Comparison of ENCODE assay signal across 13 cellular contexts in the genomic region with DNA sequence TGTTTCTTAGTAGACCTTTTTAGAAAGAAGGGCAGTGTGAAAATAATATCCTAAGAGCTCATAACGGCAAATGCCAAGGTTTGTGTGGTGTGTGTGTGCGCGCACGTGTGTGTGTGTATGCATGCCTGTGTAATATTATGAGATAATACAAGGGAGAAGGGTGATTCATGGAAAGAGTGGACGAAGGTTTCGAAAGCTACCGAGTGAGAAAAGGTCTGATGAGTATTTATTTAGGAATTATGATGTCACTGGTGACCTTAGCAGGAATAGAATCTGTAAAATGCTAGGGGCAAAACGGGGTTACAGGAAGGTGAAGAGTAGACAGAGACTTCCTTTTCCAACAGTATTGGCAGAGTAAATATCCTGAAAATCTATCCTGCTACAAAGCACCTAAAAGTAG.
A peak's percentile ranks its signal among the peaks of the same experiment; 100 is the strongest.
DNase-seq lines count a peak whose midpoint lies in the region; ATAC-seq, FAIRE-seq and TF ChIP-seq lines count a peak whose summit lies in the region.
"Had no signal": no experiment of that assay in that cellular context is flagged by ENCODE, and none has a peak within 500 bp of the region (broad histone marks: within the 10 kb centered on the region; RNA-seq: fewer than 3 reads in every experiment).

No MANE protein-coding gene starts in this region.

- H3K27ac ChIP-seq in HepG2 (ENCODE audit: extremely low read length, insufficient read depth, low read length) (no peak overlapping the region), right atrium auricular region (no peak overlapping the region), H9 (ENCODE audit: insufficient read length, low read depth, low read length) (no peak overlapping the region)
- H3K27ac ChIP-seq: dorsolateral prefrontal cortex, parathyroid adenoma had no signal

- no peak overlapping the region for H4K5ac ChIP-seq in H9 (ENCODE audit: insufficient read length, low read depth, low read length)

- H3K36me3 ChIP-seq in HepG2 (replicated peaks in 1 of 2; ENCODE audit: control insufficient read depth in 1 of 2, insufficient read depth in 2 of 2, low read length in 2 of 2) = no peaks in the 10 kb centered on the region
- H3K36me3 ChIP-seq in right atrium auricular region = no peaks in the 10 kb centered on the region

- H3K23me2 ChIP-seq in H9 (ENCODE audit: insufficient read length, low read depth, low read length, poor library complexity, severe bottlenecking) = no peaks in the 10 kb centered on the region

- H2AFZ ChIP-seq in HepG2 (ENCODE audit: low read length) (no peak overlapping the region), H9 (ENCODE audit: low read length) (no peak overlapping the region)
- H2AFZ ChIP-seq: parathyroid adenoma had no signal

- no peak overlapping the region for H4K91ac ChIP-seq in H9 (ENCODE audit: insufficient read length, low read depth, low read length)

- no peak overlapping the region for H4K8ac ChIP-seq in H9 (replicated peaks; ENCODE audit: insufficient read length, low read depth, low read length)

- no peaks in the 10 kb centered on the region for H3K36me3 Mint-ChIP-seq in H9 (ENCODE audit: insufficient read depth in 1 of 3, low read depth in 3 of 3)

- no peak overlapping the region for H3T11ph ChIP-seq in H9 (ENCODE audit: low read length)

- ATAC-seq in HepG2 = no peak
- ATAC-seq: activated T-cell treated with anti-CD3 and anti-CD28 coated beads, Interleukin-2, amount 50 U/mL, for 4 hours had no signal

- peak overlapping the region; percentile 10; the same call in 1 of the 2 replicates for H3K4me2 ChIP-seq in HepG2 (ENCODE audit: low read depth, low read length)
- no peak overlapping the region for H3K4me2 ChIP-seq in H9 (ENCODE audit: insufficient read depth, insufficient read length, low read length)

- H3K27me3 Mint-ChIP-seq in H9 (ENCODE audit: low read depth) = no peaks in the 10 kb centered on the region

- no peak overlapping the region for H2BK15ac ChIP-seq in H9 (ENCODE audit: low read depth, low read length)

- no peak overlapping the region for H3K4me3 Mint-ChIP-seq in H9
- H3K4me3 Mint-ChIP-seq: activated T-cell treated with anti-CD3 and anti-CD28 coated beads, Interleukin-2, amount 50 U/mL, for 4 hours had no signal

- intact Hi-C loops in HepG2 (cut with micrococcal nuclease; ENCODE audit: unreplicated experiment) = no loop called here

- H3K9ac ChIP-seq in HepG2 (ENCODE audit: insufficient read depth, low read depth, low read length) = no peak overlapping the region
- no peak overlapping the region for H3K9ac ChIP-seq in H9 (ENCODE audit: extremely low read depth, insufficient read length, low read length)
- H3K9ac ChIP-seq: parathyroid adenoma had no signal

- TF ChIP-seq CTCF in HepG2 (CRISPR knock-in tag; IDR thresholded peaks at IDR 0.05) (no peak), right atrium auricular region (IDR thresholded peaks at IDR 0.05) (no peak), H9 (conservative IDR thresholded peaks at IDR 0.05) (no peak)

- no TSS peak for BruUV-seq in HepG2 (replicated peaks; lab: Mats Ljungman, UMichigan)

- H2AK5ac ChIP-seq in H9 (ENCODE audit: insufficient read length, low read length) = no peak overlapping the region

- no peaks in the 10 kb centered on the region for H3K4me1 Mint-ChIP-seq in H9

- H3K18ac ChIP-seq in H9 (ENCODE audit: insufficient read length, low read depth, low read length) = no peak overlapping the region

- H3K9me3 ChIP-seq in HepG2 (ENCODE audit: low read length) = no peaks in the 10 kb centered on the region
- no peaks in the 10 kb centered on the region for H3K9me3 ChIP-seq in right atrium auricular region
- no peaks in the 10 kb centered on the region for H3K9me3 ChIP-seq in H9 (ENCODE audit: control insufficient read depth, low read depth, low read length)

- DNase-seq in AG20443 (ENCODE audit: low spot score) (peak; percentile 69), LHCN-M2 (ENCODE audit: low read depth) (peak; percentile 91), brain pericyte (ENCODE audit: low read depth, low spot score) (peak; percentile 36), HepG2 (ENCODE audit: low spot score) (peak; percentile 78), iPS-NIHi11 (ENCODE audit: low spot score) (no peak), right atrium auricular region (ENCODE audit: low spot score) (no peak), H9 (no peak)
- DNase-seq in effector CD4-positive, alpha-beta T cell = no peak
- DNase-seq: activated T-cell treated with anti-CD3 and anti-CD28 coated beads, Interleukin-2, amount 50 U/mL, for 4 hours; COR-L47; dorsolateral prefrontal cortex; NCI-H446 had no signal

- TF ChIP-seq EP300 in HepG2 (IDR thresholded peaks at IDR 0.05; ENCODE audit: low read depth in 2 of 2, low read length in 2 of 2) (peak in 1 of 2 experiments; percentile 29; a peak in 1 of 4 replicates), HepG2 (CRISPR knock-in tag; IDR thresholded peaks at IDR 0.05; ENCODE audit: borderline replicate concordance) (no peak)

- H3K4me1 ChIP-seq in HepG2 (ENCODE audit: insufficient read depth, low read length) (peaks cover 60% of the 10 kb centered on the region), right atrium auricular region (no peaks in the 10 kb centered on the region), H9 (ENCODE audit: insufficient read depth, low read length) (no peaks in the 10 kb centered on the region)
- H3K4me1 ChIP-seq: parathyroid adenoma had no signal

- no peak overlapping the region for H3K4ac ChIP-seq in H9 (ENCODE audit: low read depth, low read length)

- TF ChIP-seq POLR2A in HepG2 (IDR thresholded peaks at IDR 0.05; ENCODE audit: insufficient read depth in 1 of 2, low read depth in 2 of 2, low read length in 2 of 2) = no peak

- no peak overlapping the region for H2BK5ac ChIP-seq in H9 (ENCODE audit: insufficient read length, low read length)

- H4K20me1 ChIP-seq in HepG2 (ENCODE audit: insufficient read depth, low read length) (no peaks in the 10 kb centered on the region), H9 (ENCODE audit: control insufficient read depth, insufficient read depth, insufficient read length) (no peaks in the 10 kb centered on the region)

- no peak overlapping the region for H3K4me3 ChIP-seq in HepG2 (replicated peaks in 1 of 3; ENCODE audit: insufficient read depth in 1 of 3, low read depth in 2 of 3, low read length in 3 of 3)
- no peak overlapping the region for H3K4me3 ChIP-seq in right atrium auricular region
- H3K4me3 ChIP-seq: dorsolateral prefrontal cortex had no signal

- no peaks in the 10 kb centered on the region for H3K79me2 ChIP-seq in HepG2 (ENCODE audit: insufficient read depth, low read length)
- no peaks in the 10 kb centered on the region for H3K79me2 ChIP-seq in H9 (ENCODE audit: insufficient read depth, low read length)
- H3K79me2 ChIP-seq: parathyroid adenoma had no signal

- H2BK120ac ChIP-seq in H9 (ENCODE audit: low read depth, low read length, poor library complexity, severe bottlenecking) = no peak overlapping the region

- no peaks in the 10 kb centered on the region for H3K9me3 Mint-ChIP-seq in H9
- H3K9me3 Mint-ChIP-seq: activated T-cell treated with anti-CD3 and anti-CD28 coated beads, Interleukin-2, amount 50 U/mL, for 4 hours had no signal

- H2BK12ac ChIP-seq in H9 (ENCODE audit: insufficient read length, low read depth, low read length) = no peak overlapping the region

- in situ Hi-C loops in HepG2 (cut with HindIII; ENCODE audit: extremely low pct_ligation_motif_present, low pct_unique_long_range_greater_than_20kb) = no loop called here

- no peaks in the 10 kb centered on the region for H3K27me3 ChIP-seq in HepG2 (ENCODE audit: control insufficient read depth in 1 of 2, insufficient read depth in 2 of 2, low read length in 2 of 2)
- no peaks in the 10 kb centered on the region for H3K27me3 ChIP-seq in right atrium auricular region
- no peaks in the 10 kb centered on the region for H3K27me3 ChIP-seq in H9 (ENCODE audit: insufficient read depth, low read length)
- H3K27me3 ChIP-seq: dorsolateral prefrontal cortex had no signal

- no peak overlapping the region; a peak in 1 of 7 replicates for H3K27ac Mint-ChIP-seq in H9

- no peak overlapping the region for H3K56ac ChIP-seq in H9 (ENCODE audit: insufficient read length, low read depth, low read length)

- WGBS in HepG2 (ENCODE audit: low lambda C conversion rate) = 43% methylated on average over 8 of the region's 8 CpGs
- no CpG with 5 or more reads among the region's 8 CpGs for WGBS in H9 (ENCODE audit: extremely low coverage, insufficient read length, low lambda C conversion rate)

- no peak for FAIRE-seq in HepG2 (lab: Jason Lieb, UNC)

- no peak overlapping the region for H3K23ac ChIP-seq in H9 (ENCODE audit: insufficient read length, low read depth, low read length)

- POLR2A ChIA-PET in HepG2 (lab: Yijun Ruan, JAX) = no interaction called here

- CTCF ChIA-PET in HepG2 (lab: Yijun Ruan, JAX; ENCODE audit: low intra/inter-chr PET ratio, low total read pairs) = no interaction called here

- no peak overlapping the region for H3K14ac ChIP-seq in H9 (ENCODE audit: insufficient read depth, low read length)

- no peak overlapping the region for H2BK20ac ChIP-seq in H9 (ENCODE audit: low read depth, low read length, poor library complexity, severe bottlenecking)

- no peaks in the 10 kb centered on the region for H3K79me1 ChIP-seq in H9 (ENCODE audit: insufficient read depth, low read depth, low read length, poor library complexity, severe bottlenecking)

- TF ChIP-seq RAD21 in HepG2 (CRISPR knock-in tag; IDR thresholded peaks at IDR 0.05) = no peak

TF ChIP-seq in HepG2, 621 proteins besides CTCF, POLR2A, EP300 and RAD21 (continues in another document):
- TF ChIP-seq FOXA1 (IDR thresholded peaks at IDR 0.05) (no peak), FOXA1 (CRISPR knock-in tag; IDR thresholded peaks at IDR 0.05) (0 out of 2 replicates have a peak, but pooled peaks have one; percentile 15), BHLHE40 (IDR thresholded peaks at IDR 0.05; ENCODE audit: low read length) (peak; percentile 64; the same call in 1 of the 2 replicates), REL (CRISPR knock-in tag; conservative IDR thresholded peaks at IDR 0.05) (no peak), SAP130 (CRISPR knock-in tag; IDR thresholded peaks at IDR 0.05; ENCODE audit: low read depth) (0 out of 2 replicates have a peak, but pooled peaks have one; percentile 18), DNMT1 (CRISPR knock-in tag; IDR thresholded peaks at IDR 0.05) (no peak), NCOA2 (CRISPR knock-in tag; IDR thresholded peaks at IDR 0.05) (peak; percentile 32; the same call in 1 of the 2 replicates), MATR3 (CRISPR knock-in tag; IDR thresholded peaks at IDR 0.05) (no peak), ATF7 (IDR thresholded peaks at IDR 0.05) (peak; percentile 49), ATF7 (CRISPR knock-in tag; IDR thresholded peaks at IDR 0.05) (no peak), NR2F6 (IDR thresholded peaks at IDR 0.05) (peak; percentile 47; the same call in 1 of the 2 replicates), NR2F6 (CRISPR knock-in tag; IDR thresholded peaks at IDR 0.05) (peak; percentile 49; the same call in 1 of the 2 replicates)

Comparison
In these comparisons a context has a peak if more than half of its experiments do, and no peak if none do; other contexts are left out.
1. DNase-seq: peak in AG20443 (single experiment), LHCN-M2 (single experiment), brain pericyte (single experiment) and HepG2 (single experiment); none in effector CD4-positive, alpha-beta T cell (single experiment), iPS-NIHi11 (single experiment), right atrium auricular region (single experiment) and H9 (single experiment).